In genomic region chr6:97077380-97077779, GRCh38 we compare ENCODE assay signal across 1 cellular context.
TF ChIP-seq lines count a peak whose summit lies in the region.

No MANE protein-coding gene starts in this region.

TF ChIP-seq in GM23338, 12 proteins besides CTCF, POLR2A, EP300 and RAD21 (continued from another document):
- TF ChIP-seq ZNF462 (CRISPR knock-in tag; IDR thresholded peaks at IDR 0.05) = no peak
- no peak for TF ChIP-seq EZH2phosphoT487 (IDR thresholded peaks at IDR 0.05; ENCODE audit: unreplicated experiment)
- no peak for TF ChIP-seq ETS1 (IDR thresholded peaks at IDR 0.05)
- no peak for TF ChIP-seq POLR2AphosphoS5 (IDR thresholded peaks at IDR 0.05; ENCODE audit: low read depth)
